ENCODE assay signal across 1 cellular context in the genomic region with DNA sequence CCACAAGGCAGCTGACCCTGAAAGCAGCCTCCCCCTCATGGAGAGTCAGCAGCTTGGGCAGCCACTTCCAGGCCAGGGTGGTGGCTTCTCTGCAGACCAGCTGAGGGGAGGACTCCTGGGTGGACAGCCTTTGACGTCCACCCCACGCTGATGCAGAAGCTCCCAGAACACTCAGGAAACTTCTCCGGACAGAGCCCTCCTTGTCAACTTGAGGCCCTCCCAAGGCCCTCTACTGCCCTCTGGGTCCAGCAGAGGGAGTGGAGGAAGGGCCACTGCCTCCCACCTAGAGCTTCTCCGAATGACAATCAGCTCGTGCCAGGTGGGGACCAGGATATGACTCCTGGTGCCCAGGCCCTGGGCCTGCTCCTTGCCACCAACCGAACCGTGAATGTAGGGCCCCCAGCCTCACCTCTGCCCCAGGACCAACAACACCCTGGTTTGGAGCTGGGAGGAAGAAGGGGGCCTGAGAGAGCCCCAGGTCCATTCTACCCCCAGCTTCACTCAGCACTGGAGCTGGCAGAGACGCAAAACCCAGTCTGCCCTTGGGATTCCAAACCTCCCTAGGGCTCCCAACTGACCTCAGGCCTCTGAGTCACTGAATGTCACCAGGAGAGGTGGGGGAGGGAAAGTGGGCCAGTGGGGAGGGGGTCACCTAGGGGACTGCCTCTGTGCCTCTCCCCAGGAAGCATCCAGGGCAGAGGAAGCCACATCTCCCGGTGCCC.
TF ChIP-seq lines count a peak whose summit lies in the region.

No MANE protein-coding gene starts in this region.

TF ChIP-seq in HepG2, 621 proteins besides CTCF, POLR2A, EP300 and RAD21 (continued from another document and continues in another):
- TF ChIP-seq RXRB (CRISPR knock-in tag; IDR thresholded peaks at IDR 0.05; ENCODE audit: borderline replicate concordance), result peak; percentile 40; the same call in 1 of the 2 replicates
- 0 out of 2 replicates have a peak, but pooled peaks have one; percentile 20 for TF ChIP-seq KDM4B (CRISPR knock-in tag; IDR thresholded peaks at IDR 0.05)
- TF ChIP-seq, protein P1, sequence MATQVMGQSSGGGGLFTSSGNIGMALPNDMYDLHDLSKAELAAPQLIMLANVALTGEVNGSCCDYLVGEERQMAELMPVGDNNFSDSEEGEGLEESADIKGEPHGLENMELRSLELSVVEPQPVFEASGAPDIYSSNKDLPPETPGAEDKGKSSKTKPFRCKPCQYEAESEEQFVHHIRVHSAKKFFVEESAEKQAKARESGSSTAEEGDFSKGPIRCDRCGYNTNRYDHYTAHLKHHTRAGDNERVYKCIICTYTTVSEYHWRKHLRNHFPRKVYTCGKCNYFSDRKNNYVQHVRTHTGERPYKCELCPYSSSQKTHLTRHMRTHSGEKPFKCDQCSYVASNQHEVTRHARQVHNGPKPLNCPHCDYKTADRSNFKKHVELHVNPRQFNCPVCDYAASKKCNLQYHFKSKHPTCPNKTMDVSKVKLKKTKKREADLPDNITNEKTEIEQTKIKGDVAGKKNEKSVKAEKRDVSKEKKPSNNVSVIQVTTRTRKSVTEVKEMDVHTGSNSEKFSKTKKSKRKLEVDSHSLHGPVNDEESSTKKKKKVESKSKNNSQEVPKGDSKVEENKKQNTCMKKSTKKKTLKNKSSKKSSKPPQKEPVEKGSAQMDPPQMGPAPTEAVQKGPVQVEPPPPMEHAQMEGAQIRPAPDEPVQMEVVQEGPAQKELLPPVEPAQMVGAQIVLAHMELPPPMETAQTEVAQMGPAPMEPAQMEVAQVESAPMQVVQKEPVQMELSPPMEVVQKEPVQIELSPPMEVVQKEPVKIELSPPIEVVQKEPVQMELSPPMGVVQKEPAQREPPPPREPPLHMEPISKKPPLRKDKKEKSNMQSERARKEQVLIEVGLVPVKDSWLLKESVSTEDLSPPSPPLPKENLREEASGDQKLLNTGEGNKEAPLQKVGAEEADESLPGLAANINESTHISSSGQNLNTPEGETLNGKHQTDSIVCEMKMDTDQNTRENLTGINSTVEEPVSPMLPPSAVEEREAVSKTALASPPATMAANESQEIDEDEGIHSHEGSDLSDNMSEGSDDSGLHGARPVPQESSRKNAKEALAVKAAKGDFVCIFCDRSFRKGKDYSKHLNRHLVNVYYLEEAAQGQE (IDR thresholded peaks at IDR 0.05; ENCODE audit: borderline replicate concordance in 1 of 2, low read depth in 1 of 2, low read length in 2 of 2), result no peak
- no peak for TF ChIP-seq ETV6 (CRISPR knock-in tag; conservative IDR thresholded peaks at IDR 0.05)
- peak; percentile 22; the same call in 1 of the 2 replicates for TF ChIP-seq MXD4 (CRISPR knock-in tag; IDR thresholded peaks at IDR 0.05)
- no peak for TF ChIP-seq ZNF670 (CRISPR knock-in tag; IDR thresholded peaks at IDR 0.05; ENCODE audit: borderline replicate concordance)
- TF ChIP-seq HCFC1 (IDR thresholded peaks at IDR 0.05; ENCODE audit: low read depth, low read length), result no peak
- TF ChIP-seq NCOR1 (IDR thresholded peaks at IDR 0.05; ENCODE audit: borderline replicate concordance, low read length), result peak; percentile 51; the same call in 1 of the 2 replicates
- TF ChIP-seq MED13 (CRISPR knock-in tag; IDR thresholded peaks at IDR 0.05), result no peak
- TF ChIP-seq WIZ (CRISPR knock-in tag; IDR thresholded peaks at IDR 0.05), result 0 out of 2 replicates have a peak, but pooled peaks have one; percentile 45
- TF ChIP-seq, protein P2, sequence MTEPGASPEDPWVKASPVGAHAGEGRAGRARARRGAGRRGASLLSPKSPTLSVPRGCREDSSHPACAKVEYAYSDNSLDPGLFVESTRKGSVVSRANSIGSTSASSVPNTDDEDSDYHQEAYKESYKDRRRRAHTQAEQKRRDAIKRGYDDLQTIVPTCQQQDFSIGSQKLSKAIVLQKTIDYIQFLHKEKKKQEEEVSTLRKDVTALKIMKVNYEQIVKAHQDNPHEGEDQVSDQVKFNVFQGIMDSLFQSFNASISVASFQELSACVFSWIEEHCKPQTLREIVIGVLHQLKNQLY (CRISPR knock-in tag; IDR thresholded peaks at IDR 0.05), result no peak
- TF ChIP-seq FOXC1 (CRISPR knock-in tag; IDR thresholded peaks at IDR 0.05; ENCODE audit: borderline replicate concordance), result no peak
- TF ChIP-seq, protein P3, sequence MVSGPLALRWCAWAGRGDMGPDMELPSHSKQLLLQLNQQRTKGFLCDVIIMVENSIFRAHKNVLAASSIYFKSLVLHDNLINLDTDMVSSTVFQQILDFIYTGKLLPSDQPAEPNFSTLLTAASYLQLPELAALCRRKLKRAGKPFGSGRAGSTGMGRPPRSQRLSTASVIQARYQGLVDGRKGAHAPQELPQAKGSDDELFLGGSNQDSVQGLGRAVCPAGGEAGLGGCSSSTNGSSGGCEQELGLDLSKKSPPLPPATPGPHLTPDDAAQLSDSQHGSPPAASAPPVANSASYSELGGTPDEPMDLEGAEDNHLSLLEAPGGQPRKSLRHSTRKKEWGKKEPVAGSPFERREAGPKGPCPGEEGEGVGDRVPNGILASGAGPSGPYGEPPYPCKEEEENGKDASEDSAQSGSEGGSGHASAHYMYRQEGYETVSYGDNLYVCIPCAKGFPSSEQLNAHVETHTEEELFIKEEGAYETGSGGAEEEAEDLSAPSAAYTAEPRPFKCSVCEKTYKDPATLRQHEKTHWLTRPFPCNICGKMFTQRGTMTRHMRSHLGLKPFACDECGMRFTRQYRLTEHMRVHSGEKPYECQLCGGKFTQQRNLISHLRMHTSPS (CRISPR knock-in tag; IDR thresholded peaks at IDR 0.05; ENCODE audit: low read depth), result peak; percentile 38; the same call in 1 of the 2 replicates
- TF ChIP-seq TCF12 (IDR thresholded peaks at IDR 0.05), result no peak
- no peak for TF ChIP-seq TCF12 (CRISPR knock-in tag; IDR thresholded peaks at IDR 0.05)
- TF ChIP-seq NFIB (CRISPR knock-in tag; IDR thresholded peaks at IDR 0.05; ENCODE audit: borderline replicate concordance), result no peak
- peak; percentile 66 for TF ChIP-seq SAP130 (CRISPR knock-in tag; IDR thresholded peaks at IDR 0.05; ENCODE audit: low read depth)
- TF ChIP-seq ZNF83 (CRISPR knock-in tag; IDR thresholded peaks at IDR 0.05; ENCODE audit: borderline replicate concordance), result no peak
- peak; percentile 77; the same call in 1 of the 2 replicates for TF ChIP-seq ZNF547 (CRISPR knock-in tag; IDR thresholded peaks at IDR 0.05)
- TF ChIP-seq NR3C1 (CRISPR knock-in tag; IDR thresholded peaks at IDR 0.05), result no peak
- no peak for TF ChIP-seq ZBTB7A (CRISPR knock-in tag; IDR thresholded peaks at IDR 0.05)
- peak; percentile 77; the same call in 1 of the 2 replicates for TF ChIP-seq ZNF224 (CRISPR knock-in tag; IDR thresholded peaks at IDR 0.05)
- TF ChIP-seq ISL2 (CRISPR knock-in tag; IDR thresholded peaks at IDR 0.05), result no peak
- TF ChIP-seq PAF1 (CRISPR knock-in tag; IDR thresholded peaks at IDR 0.05), result no peak
- TF ChIP-seq, protein P4, sequence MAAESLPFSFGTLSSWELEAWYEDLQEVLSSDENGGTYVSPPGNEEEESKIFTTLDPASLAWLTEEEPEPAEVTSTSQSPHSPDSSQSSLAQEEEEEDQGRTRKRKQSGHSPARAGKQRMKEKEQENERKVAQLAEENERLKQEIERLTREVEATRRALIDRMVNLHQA (CRISPR knock-in tag; IDR thresholded peaks at IDR 0.05), result no peak
- no peak for TF ChIP-seq CHD4 (IDR thresholded peaks at IDR 0.05; ENCODE audit: borderline replicate concordance, low read length)
- TF ChIP-seq ZNF468 (CRISPR knock-in tag; IDR thresholded peaks at IDR 0.05), result no peak
- peak; percentile 39 for TF ChIP-seq ZFX (CRISPR knock-in tag; IDR thresholded peaks at IDR 0.05; ENCODE audit: low read depth)
- TF ChIP-seq REPIN1 (CRISPR knock-in tag; IDR thresholded peaks at IDR 0.05; ENCODE audit: borderline replicate concordance, low read depth), result no peak
- no peak for TF ChIP-seq ZNF180 (CRISPR knock-in tag; IDR thresholded peaks at IDR 0.05; ENCODE audit: borderline replicate concordance, low read depth)
- TF ChIP-seq, protein P5, sequence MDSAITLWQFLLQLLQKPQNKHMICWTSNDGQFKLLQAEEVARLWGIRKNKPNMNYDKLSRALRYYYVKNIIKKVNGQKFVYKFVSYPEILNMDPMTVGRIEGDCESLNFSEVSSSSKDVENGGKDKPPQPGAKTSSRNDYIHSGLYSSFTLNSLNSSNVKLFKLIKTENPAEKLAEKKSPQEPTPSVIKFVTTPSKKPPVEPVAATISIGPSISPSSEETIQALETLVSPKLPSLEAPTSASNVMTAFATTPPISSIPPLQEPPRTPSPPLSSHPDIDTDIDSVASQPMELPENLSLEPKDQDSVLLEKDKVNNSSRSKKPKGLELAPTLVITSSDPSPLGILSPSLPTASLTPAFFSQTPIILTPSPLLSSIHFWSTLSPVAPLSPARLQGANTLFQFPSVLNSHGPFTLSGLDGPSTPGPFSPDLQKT (CRISPR knock-in tag; IDR thresholded peaks at IDR 0.05; ENCODE audit: borderline replicate concordance), result no peak
- TF ChIP-seq, protein P6, sequence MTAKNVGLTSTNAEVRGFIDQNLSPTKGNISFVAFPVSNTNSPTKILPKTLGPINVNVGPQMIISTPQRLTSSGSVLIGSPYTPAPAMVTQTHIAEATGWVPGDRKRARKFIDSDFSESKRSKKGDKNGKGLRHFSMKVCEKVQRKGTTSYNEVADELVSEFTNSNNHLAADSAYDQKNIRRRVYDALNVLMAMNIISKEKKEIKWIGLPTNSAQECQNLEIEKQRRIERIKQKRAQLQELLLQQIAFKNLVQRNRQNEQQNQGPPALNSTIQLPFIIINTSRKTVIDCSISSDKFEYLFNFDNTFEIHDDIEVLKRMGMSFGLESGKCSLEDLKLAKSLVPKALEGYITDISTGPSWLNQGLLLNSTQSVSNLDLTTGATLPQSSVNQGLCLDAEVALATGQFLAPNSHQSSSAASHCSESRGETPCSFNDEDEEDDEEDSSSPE (CRISPR knock-in tag; IDR thresholded peaks at IDR 0.05), result no peak
- TF ChIP-seq ZNF326 (CRISPR knock-in tag; IDR thresholded peaks at IDR 0.05; ENCODE audit: borderline replicate concordance), result no peak
- TF ChIP-seq HDAC6 (IDR thresholded peaks at IDR 0.05; ENCODE audit: low read depth, low read length), result no peak
- TF ChIP-seq U2AF1 (optimal IDR thresholded peaks at IDR 0.05; ENCODE audit: low read depth, low read length), result no peak
- TF ChIP-seq, protein P7, sequence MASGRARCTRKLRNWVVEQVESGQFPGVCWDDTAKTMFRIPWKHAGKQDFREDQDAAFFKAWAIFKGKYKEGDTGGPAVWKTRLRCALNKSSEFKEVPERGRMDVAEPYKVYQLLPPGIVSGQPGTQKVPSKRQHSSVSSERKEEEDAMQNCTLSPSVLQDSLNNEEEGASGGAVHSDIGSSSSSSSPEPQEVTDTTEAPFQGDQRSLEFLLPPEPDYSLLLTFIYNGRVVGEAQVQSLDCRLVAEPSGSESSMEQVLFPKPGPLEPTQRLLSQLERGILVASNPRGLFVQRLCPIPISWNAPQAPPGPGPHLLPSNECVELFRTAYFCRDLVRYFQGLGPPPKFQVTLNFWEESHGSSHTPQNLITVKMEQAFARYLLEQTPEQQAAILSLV (CRISPR knock-in tag; IDR thresholded peaks at IDR 0.05; ENCODE audit: borderline replicate concordance), result no peak
- no peak for TF ChIP-seq ZSCAN30 (CRISPR knock-in tag; IDR thresholded peaks at IDR 0.05)
- no peak for TF ChIP-seq ZNF260 (CRISPR knock-in tag; IDR thresholded peaks at IDR 0.05; ENCODE audit: borderline replicate concordance, low read depth)
- TF ChIP-seq, protein P8, sequence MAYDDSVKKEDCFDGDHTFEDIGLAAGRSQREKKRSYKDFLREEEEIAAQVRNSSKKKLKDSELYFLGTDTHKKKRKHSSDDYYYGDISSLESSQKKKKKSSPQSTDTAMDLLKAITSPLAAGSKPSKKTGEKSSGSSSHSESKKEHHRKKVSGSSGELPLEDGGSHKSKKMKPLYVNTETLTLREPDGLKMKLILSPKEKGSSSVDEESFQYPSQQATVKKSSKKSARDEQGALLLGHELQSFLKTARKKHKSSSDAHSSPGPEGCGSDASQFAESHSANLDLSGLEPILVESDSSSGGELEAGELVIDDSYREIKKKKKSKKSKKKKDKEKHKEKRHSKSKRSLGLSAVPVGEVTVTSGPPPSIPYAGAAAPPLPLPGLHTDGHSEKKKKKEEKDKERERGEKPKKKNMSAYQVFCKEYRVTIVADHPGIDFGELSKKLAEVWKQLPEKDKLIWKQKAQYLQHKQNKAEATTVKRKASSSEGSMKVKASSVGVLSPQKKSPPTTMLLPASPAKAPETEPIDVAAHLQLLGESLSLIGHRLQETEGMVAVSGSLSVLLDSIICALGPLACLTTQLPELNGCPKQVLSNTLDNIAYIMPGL (CRISPR knock-in tag; IDR thresholded peaks at IDR 0.05; ENCODE audit: borderline replicate concordance in 1 of 2, low read depth in 1 of 2), result peak in 1 of 2 experiments; percentile 40; a peak in 1 of 4 replicates
- TF ChIP-seq PRPF4 (IDR thresholded peaks at IDR 0.05; ENCODE audit: low read depth, low read length, poor library complexity, severe bottlenecking), result no peak
- TF ChIP-seq, protein P9, sequence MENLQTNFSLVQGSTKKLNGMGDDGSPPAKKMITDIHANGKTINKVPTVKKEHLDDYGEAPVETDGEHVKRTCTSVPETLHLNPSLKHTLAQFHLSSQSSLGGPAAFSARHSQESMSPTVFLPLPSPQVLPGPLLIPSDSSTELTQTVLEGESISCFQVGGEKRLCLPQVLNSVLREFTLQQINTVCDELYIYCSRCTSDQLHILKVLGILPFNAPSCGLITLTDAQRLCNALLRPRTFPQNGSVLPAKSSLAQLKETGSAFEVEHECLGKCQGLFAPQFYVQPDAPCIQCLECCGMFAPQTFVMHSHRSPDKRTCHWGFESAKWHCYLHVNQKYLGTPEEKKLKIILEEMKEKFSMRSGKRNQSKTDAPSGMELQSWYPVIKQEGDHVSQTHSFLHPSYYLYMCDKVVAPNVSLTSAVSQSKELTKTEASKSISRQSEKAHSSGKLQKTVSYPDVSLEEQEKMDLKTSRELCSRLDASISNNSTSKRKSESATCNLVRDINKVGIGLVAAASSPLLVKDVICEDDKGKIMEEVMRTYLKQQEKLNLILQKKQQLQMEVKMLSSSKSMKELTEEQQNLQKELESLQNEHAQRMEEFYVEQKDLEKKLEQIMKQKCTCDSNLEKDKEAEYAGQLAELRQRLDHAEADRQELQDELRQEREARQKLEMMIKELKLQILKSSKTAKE (CRISPR knock-in tag; IDR thresholded peaks at IDR 0.05; ENCODE audit: borderline replicate concordance), result 0 out of 2 replicates have a peak, but pooled peaks have one; percentile 46
- TF ChIP-seq ZNF496 (CRISPR knock-in tag; IDR thresholded peaks at IDR 0.05; ENCODE audit: insufficient replicate concordance), result no peak
- TF ChIP-seq ZNF780A (CRISPR knock-in tag; IDR thresholded peaks at IDR 0.05), result no peak
- TF ChIP-seq ZNF251 (CRISPR knock-in tag; IDR thresholded peaks at IDR 0.05), result no peak
- no peak for TF ChIP-seq DNMT1 (CRISPR knock-in tag; IDR thresholded peaks at IDR 0.05)
- TF ChIP-seq NKX3-1 (CRISPR knock-in tag; IDR thresholded peaks at IDR 0.05), result no peak
- no peak for TF ChIP-seq ZEB1 (IDR thresholded peaks at IDR 0.05; ENCODE audit: insufficient replicate concordance, low read depth)
- no peak for TF ChIP-seq ZSCAN22 (CRISPR knock-in tag; IDR thresholded peaks at IDR 0.05)
- TF ChIP-seq BRD4 (CRISPR knock-in tag; IDR thresholded peaks at IDR 0.05), result peak; percentile 80
- TF ChIP-seq RFX5 (IDR thresholded peaks at IDR 0.05; ENCODE audit: low read depth, low read length), result no peak
- TF ChIP-seq ZSCAN20 (CRISPR knock-in tag; IDR thresholded peaks at IDR 0.05; ENCODE audit: borderline replicate concordance), result no peak
- TF ChIP-seq MTF1 (CRISPR knock-in tag; IDR thresholded peaks at IDR 0.05), result no peak
- TF ChIP-seq ZNF460 (CRISPR knock-in tag; IDR thresholded peaks at IDR 0.05; ENCODE audit: borderline replicate concordance), result no peak
- peak; percentile 40; the same call in 1 of the 2 replicates for TF ChIP-seq RFXAP (CRISPR knock-in tag; IDR thresholded peaks at IDR 0.05; ENCODE audit: borderline replicate concordance)
- TF ChIP-seq ZNF354B (CRISPR knock-in tag; IDR thresholded peaks at IDR 0.05), result no peak
- TF ChIP-seq SETDB1 (CRISPR knock-in tag; IDR thresholded peaks at IDR 0.05; ENCODE audit: borderline replicate concordance), result no peak
- no peak for TF ChIP-seq REL (CRISPR knock-in tag; conservative IDR thresholded peaks at IDR 0.05)
